ENCODE assay signal across 19 cellular contexts in the genomic region with DNA sequence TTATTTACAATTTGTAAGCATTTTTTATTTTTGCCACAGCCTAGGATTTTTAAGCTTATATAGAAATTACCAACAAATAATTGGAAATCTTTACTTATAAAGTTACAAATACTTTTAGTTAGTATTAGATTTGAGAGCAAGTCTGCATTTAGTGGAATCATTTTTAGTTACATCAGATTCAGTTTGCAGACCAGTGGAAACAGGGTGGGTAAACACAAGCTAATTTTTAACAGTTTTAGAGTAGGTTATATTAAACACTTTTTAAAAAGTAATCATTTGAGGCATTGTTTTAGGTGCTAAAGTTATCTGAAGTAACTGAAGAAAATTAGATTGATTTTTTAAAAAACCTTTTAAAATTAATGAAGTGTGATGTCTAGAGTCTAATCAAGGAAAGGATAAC.
A peak's percentile ranks its signal among the peaks of the same experiment; 100 is the strongest.
DNase-seq lines count a peak whose midpoint lies in the region; ATAC-seq, FAIRE-seq and TF ChIP-seq lines count a peak whose summit lies in the region.
"Had no signal": no experiment of that assay in that cellular context is flagged by ENCODE, and none has a peak within 500 bp of the region (broad histone marks: within the 10 kb centered on the region; RNA-seq: fewer than 3 reads in every experiment).

No MANE protein-coding gene starts in this region.

- no peaks in the 10 kb centered on the region for H3K36me3 ChIP-seq in right lobe of liver
- no peaks in the 10 kb centered on the region for H3K36me3 ChIP-seq in HepG2 (replicated peaks in 1 of 2; ENCODE audit: control insufficient read depth in 1 of 2, insufficient read depth in 2 of 2, low read length in 2 of 2)
- no peaks in the 10 kb centered on the region for H3K36me3 ChIP-seq in neural progenitor cell
- H3K36me3 ChIP-seq: BLaER1 had no signal

- H3K9me3 ChIP-seq in right lobe of liver, result no peaks in the 10 kb centered on the region
- no peaks in the 10 kb centered on the region for H3K9me3 ChIP-seq in HepG2 (ENCODE audit: low read length)
- no peaks in the 10 kb centered on the region for H3K9me3 ChIP-seq in neural progenitor cell (ENCODE audit: low read depth)
- H3K9me3 ChIP-seq: A549, BLaER1 had no signal

- no peak overlapping the region for H3K4me3 Mint-ChIP-seq in neural progenitor cell
- H3K4me3 Mint-ChIP-seq: CD14-positive monocyte; CD4-positive, alpha-beta memory T cell; H9 had no signal

- H3K4me2 ChIP-seq in HepG2 (ENCODE audit: low read depth, low read length) (no peak overlapping the region), neural progenitor cell (peak overlapping the region; percentile 32)
- H3K4me2 ChIP-seq: A549, BLaER1 had no signal

- no peak overlapping the region for H3K27ac Mint-ChIP-seq in neural progenitor cell
- H3K27ac Mint-ChIP-seq: CD14-positive monocyte; CD4-positive, alpha-beta memory T cell had no signal

- in situ Hi-C loops in HepG2 (cut with HindIII; ENCODE audit: extremely low pct_ligation_motif_present, low pct_unique_long_range_greater_than_20kb), result no loop called here

- H3K27me3 ChIP-seq in right lobe of liver (no peaks in the 10 kb centered on the region), HepG2 (ENCODE audit: control insufficient read depth in 1 of 2, insufficient read depth in 2 of 2, low read length in 2 of 2) (no peaks in the 10 kb centered on the region), neural progenitor cell (no peaks in the 10 kb centered on the region)
- H3K27me3 ChIP-seq: BLaER1 had no signal

- peak; percentile 31 to 57 (median 52) for ATAC-seq in right lobe of liver
- no peak for ATAC-seq in HepG2
- no peak for ATAC-seq in GM19397 (IDR thresholded peaks at IDR 0.05; ENCODE audit: unreplicated experiment)
- ATAC-seq: A549 had no signal

- H3K4me1 ChIP-seq in right lobe of liver, result peaks cover 0 to 16% (median 0%) of the 10 kb centered on the region in 4 donors
- 0 out of 2 replicates have a peak, but pooled peaks cover 5% of the 10 kb centered on the region for H3K4me1 ChIP-seq in HepG2 (ENCODE audit: insufficient read depth, low read length)
- H3K4me1 ChIP-seq in neural progenitor cell, result peaks cover 9% of the 10 kb centered on the region
- H3K4me1 ChIP-seq: BLaER1 had no signal

- peaks cover 3% of the 10 kb centered on the region for H3K9me3 Mint-ChIP-seq in neural progenitor cell
- H3K9me3 Mint-ChIP-seq: CD14-positive monocyte; CD4-positive, alpha-beta memory T cell; H9 had no signal

- H3F3A ChIP-seq in neural progenitor cell (ENCODE audit: low read depth), result no peaks in the 10 kb centered on the region

- TF ChIP-seq RAD21 in HepG2 (CRISPR knock-in tag; IDR thresholded peaks at IDR 0.05), result no peak

- TF ChIP-seq CTCF in right lobe of liver (IDR thresholded peaks at IDR 0.05), result no peak
- no peak for TF ChIP-seq CTCF in HepG2 (CRISPR knock-in tag; IDR thresholded peaks at IDR 0.05)
- TF ChIP-seq CTCF in neural progenitor cell (IDR thresholded peaks at IDR 0.05), result no peak

- no peaks in the 10 kb centered on the region for H4K20me1 ChIP-seq in HepG2 (ENCODE audit: insufficient read depth, low read length)
- no peaks in the 10 kb centered on the region for H4K20me1 ChIP-seq in neural progenitor cell (ENCODE audit: low read depth)
- H4K20me1 ChIP-seq: BLaER1 had no signal

- H3K27ac ChIP-seq in right lobe of liver (no peak overlapping the region), HepG2 (ENCODE audit: extremely low read length, insufficient read depth, low read length) (no peak overlapping the region), neural progenitor cell (no peak overlapping the region)
- H3K27ac ChIP-seq: 22Rv1, A549, BLaER1 had no signal

- POLR2A ChIA-PET in HepG2 (lab: Yijun Ruan, JAX), result no interaction called here

- H2AFZ ChIP-seq in HepG2 (ENCODE audit: low read length) (no peak overlapping the region), neural progenitor cell (replicated peaks) (no peak overlapping the region)

- intact Hi-C loops in right lobe of liver (cut with DNase I), result no loop called here
- intact Hi-C loops in HepG2 (cut with micrococcal nuclease; ENCODE audit: unreplicated experiment), result no loop called here

- BruUV-seq in HepG2 (replicated peaks; lab: Mats Ljungman, UMichigan), result no TSS peak

- H3K9ac ChIP-seq in HepG2 (ENCODE audit: insufficient read depth, low read depth, low read length) (no peak overlapping the region), neural progenitor cell (no peak overlapping the region)
- H3K9ac ChIP-seq: BLaER1 had no signal

- no peak for FAIRE-seq in HepG2 (lab: Jason Lieb, UNC)
- peak; percentile 26 for FAIRE-seq in endometrium (lab: Jason Lieb, UNC)
- FAIRE-seq in RCC 7860 (lab: Jason Lieb, UNC), result no peak
- FAIRE-seq: A549, GM12892, GM18507, H1 had no signal

- DNase-seq in right lobe of liver (no peak), HepG2 (ENCODE audit: low spot score) (no peak), neural progenitor cell (ENCODE audit: low spot score) (no peak), RCC 7860 (ENCODE audit: low spot score) (no peak), NCI-H2029 treated with DMSO at 0.1 percent for 48 hours (lab: John Stamatoyannopoulos, UW) (no peak)
- DNase-seq: CD4-positive, alpha-beta memory T cell; DMS153; DMS79; GDM1; H9 had no signal

- no peaks in the 10 kb centered on the region for H3K27me3 Mint-ChIP-seq in neural progenitor cell (ENCODE audit: insufficient read depth, low read depth)
- H3K27me3 Mint-ChIP-seq: CD4-positive, alpha-beta memory T cell had no signal

- H3K4me1 Mint-ChIP-seq in neural progenitor cell, result peaks cover 44% of the 10 kb centered on the region
- H3K4me1 Mint-ChIP-seq: CD14-positive monocyte; CD4-positive, alpha-beta memory T cell had no signal

- CTCF ChIA-PET in HepG2 (lab: Yijun Ruan, JAX; ENCODE audit: low intra/inter-chr PET ratio, low total read pairs), result no interaction called here

- H3K79me2 ChIP-seq in HepG2 (ENCODE audit: insufficient read depth, low read length), result no peaks in the 10 kb centered on the region
- H3K79me2 ChIP-seq in neural progenitor cell (ENCODE audit: low read depth), result no peaks in the 10 kb centered on the region

- H3K36me3 Mint-ChIP-seq in neural progenitor cell, result peaks cover 8% of the 10 kb centered on the region
- H3K36me3 Mint-ChIP-seq: CD14-positive monocyte; CD4-positive, alpha-beta memory T cell had no signal

- no peak for TF ChIP-seq EP300 in HepG2 (IDR thresholded peaks at IDR 0.05; ENCODE audit: low read depth in 2 of 2, low read length in 2 of 2)
- no peak for TF ChIP-seq EP300 in HepG2 (CRISPR knock-in tag; IDR thresholded peaks at IDR 0.05; ENCODE audit: borderline replicate concordance)

- TF ChIP-seq POLR2A in right lobe of liver (IDR thresholded peaks at IDR 0.05) (no peak), HepG2 (IDR thresholded peaks at IDR 0.05; ENCODE audit: insufficient read depth in 1 of 2, low read depth in 2 of 2, low read length in 2 of 2) (no peak)

- no peak overlapping the region for H3K4me3 ChIP-seq in right lobe of liver
- H3K4me3 ChIP-seq in HepG2 (replicated peaks in 1 of 3; ENCODE audit: insufficient read depth in 1 of 3, low read depth in 2 of 3, low read length in 3 of 3), result no peak overlapping the region
- H3K4me3 ChIP-seq in neural progenitor cell, result no peak overlapping the region
- H3K4me3 ChIP-seq: A549, BLaER1 had no signal

TF ChIP-seq in HepG2, 621 proteins besides CTCF, POLR2A, EP300 and RAD21 (continues in another document):
- TF ChIP-seq CENPBD1 (CRISPR knock-in tag; IDR thresholded peaks at IDR 0.05; ENCODE audit: borderline replicate concordance, low read depth) (no peak), IRF2 (CRISPR knock-in tag; IDR thresholded peaks at IDR 0.05) (no peak), HMGXB3 (CRISPR knock-in tag; IDR thresholded peaks at IDR 0.05; ENCODE audit: borderline replicate concordance) (no peak), FOXJ3 (CRISPR knock-in tag; IDR thresholded peaks at IDR 0.05; ENCODE audit: borderline replicate concordance) (no peak), HMG20B (CRISPR knock-in tag; conservative IDR thresholded peaks at IDR 0.05) (no peak), PHB2 (IDR thresholded peaks at IDR 0.05; ENCODE audit: partially characterized antibody) (no peak), ARNT (IDR thresholded peaks at IDR 0.05) (no peak), KDM2A (CRISPR knock-in tag; IDR thresholded peaks at IDR 0.05; ENCODE audit: borderline replicate concordance, low read depth) (no peak), ATRX (CRISPR knock-in tag; IDR thresholded peaks at IDR 0.05; ENCODE audit: borderline replicate concordance) (no peak), FOXP1 (IDR thresholded peaks at IDR 0.05) (no peak), FOXP1 (CRISPR knock-in tag; IDR thresholded peaks at IDR 0.05) (no peak), KLF6 (CRISPR knock-in tag; IDR thresholded peaks at IDR 0.05) (no peak), HDAC2 (CRISPR knock-in tag; IDR thresholded peaks at IDR 0.05) (no peak)

Comparison
In these comparisons a context has a peak if more than half of its experiments do, and no peak if none do; other contexts are left out.
1. ATAC-seq: peak in right lobe of liver (4 of 4); none in HepG2 (single experiment) and GM19397 (single experiment).